In the genomic region with DNA sequence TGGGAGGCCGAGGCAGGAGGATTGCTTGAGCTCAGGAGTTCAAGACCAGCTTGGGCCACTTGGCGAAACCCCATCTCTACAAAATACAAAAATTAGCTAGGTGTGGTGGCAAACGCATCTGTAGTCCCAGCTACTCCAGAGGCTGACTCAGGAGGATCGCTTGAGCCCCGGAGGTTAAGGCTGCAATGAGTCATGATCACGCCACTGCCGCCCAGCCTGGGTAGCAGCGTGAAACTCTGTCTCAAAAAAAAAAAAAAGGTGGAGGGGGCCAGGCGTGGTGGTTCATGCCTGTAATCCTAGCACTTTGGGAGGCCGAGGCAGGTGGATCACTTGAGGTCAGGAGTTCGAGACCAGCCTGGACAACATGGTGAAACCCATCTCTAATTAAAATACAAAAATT, we compare ENCODE assay signal across 8 cellular contexts. TPM values are rescaled to one million over a fixed set of nuclear protein-coding genes. Genes with fewer than 3 reads are reported as not detected.
DNase-seq lines count a peak whose midpoint lies in the region; ATAC-seq, FAIRE-seq and TF ChIP-seq lines count a peak whose summit lies in the region.
"Not testable (repeated sequence)": the region's sequence is repeated elsewhere in the genome, so short reads cannot be mapped to it uniquely, and the experiment has no call there.

No MANE protein-coding gene starts in this region.

- H3K27ac ChIP-seq in A549 = peak overlapping the region in 1 of 2 experiments; percentile 11; a peak in 1 of 6 replicates
- H3K27ac ChIP-seq in K562 (ENCODE audit: extremely low read depth, low read depth, low read length); foreskin keratinocyte: not testable (repeated sequence)

- peaks cover 29% of the 10 kb centered on the region for H3K4me1 ChIP-seq in A549
- peaks cover 33 to 43% of the 10 kb centered on the region in 2 experiments for H3K4me1 ChIP-seq in K562 (replicated peaks in 1 of 2; ENCODE audit: control insufficient read depth in 2 of 2, insufficient read depth in 2 of 2, low read length in 2 of 2)
- H3K4me1 ChIP-seq in foreskin keratinocyte = not testable (repeated sequence)

- H4K20me1 ChIP-seq in K562 (replicated peaks; ENCODE audit: control insufficient read depth, insufficient read depth, low read length) = not testable (repeated sequence)

- not testable (repeated sequence) for TF ChIP-seq EP300 in A549 (IDR thresholded peaks at IDR 0.05); K562 (IDR thresholded peaks at IDR 0.05; ENCODE audit: low read length)

- H3K4me2 ChIP-seq in A549; K562 (ENCODE audit: insufficient read depth, low read length): not testable (repeated sequence)

- H3K79me2 ChIP-seq in K562 (ENCODE audit: control insufficient read depth, insufficient read depth, low read length) = not testable (repeated sequence)

- not testable (repeated sequence) for H3K9me1 ChIP-seq in K562 (ENCODE audit: control insufficient read depth, insufficient read depth, low read length)

- H3K9ac ChIP-seq in K562 (ENCODE audit: insufficient read depth in 1 of 2, low read depth in 2 of 2, low read length in 2 of 2) = not testable (repeated sequence)

- TF ChIP-seq CTCF in A549 (IDR thresholded peaks at IDR 0.05); NB4 (IDR thresholded peaks at IDR 0.05; ENCODE audit: low read depth, low read length); K562 (IDR thresholded peaks at IDR 0.05 in 2 of 3, conservative IDR thresholded peaks at IDR 0.05 in 1 of 3; ENCODE audit: insufficient read depth in 2 of 3, low read depth in 1 of 3, low read length in 3 of 3); foreskin keratinocyte (conservative IDR thresholded peaks at IDR 0.05): not testable (repeated sequence)

- ATAC-seq in A549, K562: not testable (repeated sequence)
- ATAC-seq in foreskin keratinocyte = peak; percentile 73

- H2AFZ ChIP-seq in K562 (ENCODE audit: low read depth, low read length) = not testable (repeated sequence)

- not testable (repeated sequence) for H3K36me3 ChIP-seq in K562 (ENCODE audit: control insufficient read depth, insufficient read depth, low read length)

- TF ChIP-seq RAD21 in A549 (conservative IDR thresholded peaks at IDR 0.05 in 1 of 2, IDR thresholded peaks at IDR 0.05 in 1 of 2); K562 (CRISPR knock-in tag; conservative IDR thresholded peaks at IDR 0.05 in 1 of 2, IDR thresholded peaks at IDR 0.05 in 1 of 2): not testable (repeated sequence)

- H3K9me3 ChIP-seq in A549; K562 (replicated peaks; ENCODE audit: control insufficient read depth, insufficient read depth, low read depth, low read length): not testable (repeated sequence)

- WGBS in A549 (ENCODE audit: missing lambda C conversion rate) = 55% methylated on average over 10 of the region's 11 CpGs
- WGBS in K562 (ENCODE audit: insufficient coverage, low coverage, missing lambda C conversion rate) = 43% methylated on average over 11 of the region's 11 CpGs

- in situ Hi-C loops in K562 (cut with MboI) = not testable (repeated sequence)

- H3K4me3 ChIP-seq in A549; NB4 (ENCODE audit: low read depth, low read length); K562: not testable (repeated sequence)

- not testable (repeated sequence) for H3K27me3 ChIP-seq in K562 (ENCODE audit: control insufficient read depth in 2 of 2, insufficient read depth in 2 of 2, low read length in 2 of 2); foreskin keratinocyte

- not testable (repeated sequence) for BruUV-seq in K562 (replicated peaks; lab: Mats Ljungman, UMichigan)

- not testable (repeated sequence) for DNase-seq in A549 (ENCODE audit: low read depth in 1 of 2, low spot score in 1 of 2); foreskin keratinocyte
- DNase-seq in Daoy (ENCODE audit: low read depth) = peak; percentile 85
- DNase-seq in HK-2 (ENCODE audit: unreplicated experiment) = peak; percentile 40
- peak; percentile 51 for DNase-seq in NB4 (ENCODE audit: low read depth)
- DNase-seq in RPMI7951 (ENCODE audit: low read depth) = peak; percentile 49
- DNase-seq in K562 (ENCODE audit: extremely low read depth in 1 of 4, low spot score in 3 of 4) = peak in 1 of 4 experiments; percentile 61
- peak; percentile 60 for DNase-seq in urothelium cell line (ENCODE audit: low spot score)

- TF ChIP-seq POLR2A in A549 (IDR thresholded peaks at IDR 0.05; ENCODE audit: low read length); NB4 (IDR thresholded peaks at IDR 0.05; ENCODE audit: extremely low read depth, insufficient read length); K562 (conservative IDR thresholded peaks at IDR 0.05): not testable (repeated sequence)

- CTCF ChIA-PET in A549 (lab: Yijun Ruan, JAX) = interaction anchor here (0.8 to 1.8 kb wide), 3 partner anchors 9 to 27 kb away, joined by 3 to 4 read pairs (median 3); no protein-coding TSS in a partner anchor
- CTCF ChIA-PET in K562 (lab: Yijun Ruan, JAX; ENCODE audit: low intra/inter-chr PET ratio) = interaction anchor here (0.6 kb wide), 1 partner anchor 18 kb away, joined by 3 read pairs; no protein-coding TSS in a partner anchor

- not testable (repeated sequence) for FAIRE-seq in A549 (lab: Jason Lieb, UNC); urothelium cell line (lab: Jason Lieb, UNC)
- peak; percentile 32 for FAIRE-seq in K562 (lab: Jason Lieb, UNC)

- POLR2A ChIA-PET in A549 (lab: Yijun Ruan, JAX) = not testable (repeated sequence)
- POLR2A ChIA-PET in K562 (lab: Yijun Ruan, JAX) = interaction anchor here (0.6 to 2.7 kb wide), 5 partner anchors 11 to 652 kb away, joined by 3 to 21 read pairs (median 9); partner anchors contain the start of gene UBC

- intact Hi-C loops in K562 (cut with micrococcal nuclease) = not testable (repeated sequence)

RNA-seq across cellular contexts. Expression of gene SCARB1, which starts 16.7 kb away (rescaled TPM):
- polyA plus RNA-seq in A549 (2011; rRNA removed) = 81.1 and 111 TPM in 2 replicates
- 281 and 385 TPM in 2 replicates for polyA plus RNA-seq in A549 (2012; cell fraction: cytosol; rRNA removed)
- 568 and 899 TPM in 2 replicates for polyA plus RNA-seq in A549 (2012; cell fraction: nucleus; rRNA removed)
- 151 to 160 TPM (median 154 TPM) in 3 replicates for polyA plus RNA-seq in A549 (2017; fragmentation: RNase III; extraction: RNeasy Plus Mini Kit Qiagen cat#74134 plus additional on column Dnase treatment)
- polyA minus RNA-seq in A549 (2011; rRNA and poly(A)+ RNA removed) = 151 and 173 TPM in 2 replicates
- 4.1 TPM in 2 replicates for total RNA-seq in Daoy (2014; rRNA removed; shearing (Covaris generic))
- 13.9 and 15.3 TPM in 2 replicates for total RNA-seq in RPMI7951 (2014; rRNA removed; shearing (Covaris generic))
- 238 and 543 TPM in 2 replicates for total RNA-seq in K562 (2011; cell fraction: chromatin; rRNA removed; ENCODE audit: low replicate concordance)
- total RNA-seq in K562 (2011; cell fraction: nucleolus; rRNA removed) = 351 and 425 TPM in 2 replicates
- total RNA-seq in K562 (2011; cell fraction: nucleoplasm; rRNA removed) = 354 and 357 TPM in 2 replicates
- 52.8 and 83.0 TPM in 2 replicates for total RNA-seq in K562 (2014; rRNA removed)
- total RNA-seq in K562 (2014; rRNA removed; fragmentation: Illumina TruSeq; extraction: Trizol) = 30.9 and 38.4 TPM in 2 replicates
- total RNA-seq in K562 (2015; rRNA removed; fragmentation: Illumina TruSeq; extraction: Trizol) = 36.0 and 38.7 TPM in 2 replicates
- 148 and 157 TPM in 2 replicates for total RNA-seq in K562 (2021)
- polyA plus RNA-seq in K562 (2011; rRNA removed) = 81.9 and 168 TPM in 2 replicates
- 161 and 163 TPM in 2 replicates for polyA plus RNA-seq in K562 (2011; cell fraction: cytosol; rRNA removed)
- 435 and 491 TPM in 2 replicates for polyA plus RNA-seq in K562 (2011; cell fraction: nucleus; rRNA removed)
- 87.6 and 124 TPM in 2 replicates for polyA plus RNA-seq in K562 (2012)
- polyA plus RNA-seq in K562 (2014; fragmentation: Illumina TruSeq; extraction: Trizol) = 143 and 152 TPM in 2 replicates
- polyA plus RNA-seq in K562 (2014; fragmentation: Nextera tagmentation; extraction: Ambion mirVana) = 1 to 10 TPM in 1 of 2 experiments, under 1 TPM in 1; 0.56 to 4.7 TPM
- 79.2 and 92.6 TPM in 2 replicates for polyA plus RNA-seq in K562 (2014; rRNA removed)
- polyA minus RNA-seq in K562 (2011; rRNA and poly(A)+ RNA removed) = 83.0 and 106 TPM in 2 replicates
- polyA minus RNA-seq in K562 (2011; cell fraction: cytosol; rRNA and poly(A)+ RNA removed) = 90.2 and 100 TPM in 2 replicates
- polyA minus RNA-seq in K562 (2011; cell fraction: nucleus; rRNA and poly(A)+ RNA removed) = 82.3 and 143 TPM in 2 replicates
- 48.4 and 52.1 TPM in 2 replicates for total RNA-seq in foreskin keratinocyte
- 69.5 and 69.7 TPM in 2 replicates for polyA plus RNA-seq in foreskin keratinocyte

RNA-seq across cellular contexts. Expression of gene UBC, which starts 34.1 kb away (rescaled TPM):
- polyA plus RNA-seq in A549 (2011; rRNA removed) (2,000 and 2,573 TPM in 2 replicates), A549 (2017; fragmentation: RNase III; extraction: RNeasy Plus Mini Kit Qiagen cat#74134 plus additional on column Dnase treatment) (993 to 1,034 TPM (median 1,028 TPM) in 3 replicates), K562 (2011; rRNA removed) (1,118 and 1,197 TPM in 2 replicates), K562 (2014; fragmentation: Illumina TruSeq; extraction: Trizol) (825 and 860 TPM in 2 replicates), K562 (2014; fragmentation: Nextera tagmentation; extraction: Ambion mirVana) (1,000 to 10,000 TPM in 1 of 2 experiments, 100 to 1,000 TPM in 1; 927 to 1,153 TPM), K562 (2014; rRNA removed) (533 and 624 TPM in 2 replicates), foreskin keratinocyte (1,048 and 1,182 TPM in 2 replicates)
- 1,783 and 1,966 TPM in 2 replicates for polyA plus RNA-seq in A549 (2012; cell fraction: cytosol; rRNA removed)
- 1,709 and 1,846 TPM in 2 replicates for polyA plus RNA-seq in A549 (2012; cell fraction: nucleus; rRNA removed)
- 1,104 and 1,174 TPM in 2 replicates for polyA minus RNA-seq in A549 (2011; rRNA and poly(A)+ RNA removed)
- 1,358 and 1,360 TPM in 2 replicates for total RNA-seq in Daoy (2014; rRNA removed; shearing (Covaris generic))
- total RNA-seq in RPMI7951 (2014; rRNA removed; shearing (Covaris generic)) = 951 and 1,170 TPM in 2 replicates
- 193 and 317 TPM in 2 replicates for total RNA-seq in K562 (2011; cell fraction: chromatin; rRNA removed; ENCODE audit: low replicate concordance)
- total RNA-seq in K562 (2011; cell fraction: nucleolus; rRNA removed) = 188 and 214 TPM in 2 replicates
- total RNA-seq in K562 (2011; cell fraction: nucleoplasm; rRNA removed) = 283 and 301 TPM in 2 replicates
- total RNA-seq in K562 (2014; rRNA removed) (717 and 744 TPM in 2 replicates), K562 (2014; rRNA removed; fragmentation: Illumina TruSeq; extraction: Trizol) (771 and 813 TPM in 2 replicates), K562 (2015; rRNA removed; fragmentation: Illumina TruSeq; extraction: Trizol) (795 and 812 TPM in 2 replicates), K562 (2021) (697 and 765 TPM in 2 replicates), foreskin keratinocyte (1,251 and 1,486 TPM in 2 replicates)
- 514 and 899 TPM in 2 replicates for polyA plus RNA-seq in K562 (2011; cell fraction: cytosol; rRNA removed)
- polyA plus RNA-seq in K562 (2011; cell fraction: nucleus; rRNA removed) = 518 and 627 TPM in 2 replicates
- 1,269 and 1,358 TPM in 2 replicates for polyA plus RNA-seq in K562 (2012)
- polyA minus RNA-seq in K562 (2011; rRNA and poly(A)+ RNA removed) = 765 and 975 TPM in 2 replicates
- 543 and 602 TPM in 2 replicates for polyA minus RNA-seq in K562 (2011; cell fraction: cytosol; rRNA and poly(A)+ RNA removed)
- 77.0 and 177 TPM in 2 replicates for polyA minus RNA-seq in K562 (2011; cell fraction: nucleus; rRNA and poly(A)+ RNA removed)
